1 cellular context compared by ENCODE assay signal in the genomic region with DNA sequence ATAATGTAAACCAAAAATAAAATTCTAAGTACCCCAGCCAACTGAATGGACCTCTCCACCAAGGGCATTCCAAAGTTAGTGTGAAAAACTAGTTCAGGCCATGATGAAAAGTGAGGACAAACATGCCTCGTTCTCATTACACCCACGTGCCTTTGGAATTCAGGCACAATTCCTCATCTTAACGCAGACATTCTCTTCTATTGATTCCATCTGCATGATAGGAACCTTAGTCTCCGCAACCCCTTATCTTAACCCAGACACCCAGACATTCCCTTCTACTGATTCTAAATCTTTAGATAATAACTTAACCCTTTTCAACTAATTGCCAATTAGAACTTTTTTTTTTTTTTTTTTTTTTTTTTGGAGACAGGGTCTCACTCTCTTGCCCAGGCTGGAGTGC.
TF ChIP-seq lines count a peak whose summit lies in the region.

No MANE protein-coding gene starts in this region.

TF ChIP-seq in HEK293, 187 proteins besides CTCF, POLR2A, EP300 and RAD21:
- TF ChIP-seq, protein P1, sequence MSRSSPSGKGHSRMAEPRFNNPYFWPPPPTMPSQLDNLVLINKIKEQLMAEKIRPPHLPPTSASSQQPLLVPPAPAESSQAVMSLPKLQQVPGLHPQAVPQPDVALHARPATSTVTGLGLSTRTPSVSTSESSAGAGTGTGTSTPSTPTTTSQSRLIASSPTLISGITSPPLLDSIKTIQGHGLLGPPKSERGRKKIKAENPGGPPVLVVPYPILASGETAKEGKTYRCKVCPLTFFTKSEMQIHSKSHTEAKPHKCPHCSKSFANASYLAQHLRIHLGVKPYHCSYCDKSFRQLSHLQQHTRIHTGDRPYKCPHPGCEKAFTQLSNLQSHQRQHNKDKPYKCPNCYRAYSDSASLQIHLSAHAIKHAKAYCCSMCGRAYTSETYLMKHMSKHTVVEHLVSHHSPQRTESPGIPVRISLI (tag by site-specific recombination; IDR thresholded peaks at IDR 0.05): peak; percentile 70; the same call in 1 of the 2 replicates
- no peak for TF ChIP-seq ZBTB7A (tag by site-specific recombination; IDR thresholded peaks at IDR 0.05; ENCODE audit: low read depth)
